12 cellular contexts compared by ENCODE assay signal in genomic region chr14:30227871-30228270, GRCh38.
DNase-seq lines count a peak whose midpoint lies in the region; ATAC-seq lines count a peak whose summit lies in the region.
"Had no signal": no experiment of that assay in that cellular context is flagged by ENCODE, and none has a peak within 500 bp of the region (broad histone marks: within the 10 kb centered on the region; RNA-seq: fewer than 3 reads in every experiment).

No MANE protein-coding gene starts in this region.

- H3K4ac ChIP-seq in mesenchymal stem cell (ENCODE audit: low read depth in 1 of 2, low read length in 2 of 2): no peak overlapping the region

- peaks cover 2% of the 10 kb centered on the region for H3K4me1 ChIP-seq in mesenchymal stem cell (ENCODE audit: control insufficient read depth, insufficient read depth, low read depth, low read length)

- H3K79me1 ChIP-seq in mesenchymal stem cell (replicated peaks; ENCODE audit: low read length, poor library complexity, severe bottlenecking): no peaks in the 10 kb centered on the region

- no peaks in the 10 kb centered on the region for H3K36me3 ChIP-seq in mesenchymal stem cell (ENCODE audit: control insufficient read depth in 1 of 2, insufficient read depth in 2 of 2, low read depth in 1 of 2, low read length in 2 of 2)

- no peak overlapping the region for H3K27ac Mint-ChIP-seq in immature natural killer cell

- no peaks in the 10 kb centered on the region for H3K36me3 Mint-ChIP-seq in immature natural killer cell

- H3K9me3 Mint-ChIP-seq in immature natural killer cell: peaks cover 3 to 14% (median 7%) of the 10 kb centered on the region in 6 donors
- H3K9me3 Mint-ChIP-seq: neural crest cell had no signal

- no peak overlapping the region for H2BK120ac ChIP-seq in mesenchymal stem cell (ENCODE audit: low read depth, low read length)

- no peaks in the 10 kb centered on the region for H3K9me3 ChIP-seq in mesenchymal stem cell (ENCODE audit: control insufficient read depth, low read length)
- H3K9me3 ChIP-seq: body of pancreas had no signal

- no peaks in the 10 kb centered on the region for H3K4me1 Mint-ChIP-seq in immature natural killer cell

- H3K18ac ChIP-seq in mesenchymal stem cell (ENCODE audit: low read depth in 1 of 2, low read length in 2 of 2): no peak overlapping the region

- H3K27me3 ChIP-seq in mesenchymal stem cell (ENCODE audit: control insufficient read depth in 1 of 2, insufficient read depth in 1 of 2, low read length in 2 of 2): no peaks in the 10 kb centered on the region
- H3K27me3 ChIP-seq: body of pancreas had no signal

- H2BK5ac ChIP-seq in mesenchymal stem cell (ENCODE audit: low read depth, low read length, poor library complexity, severe bottlenecking): no peak overlapping the region

- H4K91ac ChIP-seq in mesenchymal stem cell (ENCODE audit: low read length): no peak overlapping the region

- H2AK5ac ChIP-seq in mesenchymal stem cell (ENCODE audit: low read length, severe bottlenecking): no peak overlapping the region

- no peaks in the 10 kb centered on the region for H3K27me3 Mint-ChIP-seq in immature natural killer cell (ENCODE audit: low read depth in 3 of 3)

- H3K4me3 ChIP-seq in mesenchymal stem cell (ENCODE audit: insufficient read depth in 1 of 2, low read depth in 1 of 2, low read length in 2 of 2): peak overlapping the region in 1 of 2 experiments; percentile 35
- H3K4me3 ChIP-seq: body of pancreas had no signal

- H3K4me2 ChIP-seq in mesenchymal stem cell (ENCODE audit: low read length, poor library complexity, severe bottlenecking): no peak overlapping the region

- H3K9ac ChIP-seq in mesenchymal stem cell (ENCODE audit: low read length): peak overlapping the region; percentile 74

- H2AFZ ChIP-seq in mesenchymal stem cell (ENCODE audit: low read depth, low read length): no peak overlapping the region

- H3K14ac ChIP-seq in mesenchymal stem cell (ENCODE audit: low read length in 2 of 2): no peak overlapping the region

- no peak overlapping the region for H4K8ac ChIP-seq in mesenchymal stem cell (ENCODE audit: low read length)

- H2BK15ac ChIP-seq in mesenchymal stem cell (ENCODE audit: low read depth, poor library complexity, severe bottlenecking): no peak overlapping the region

- H3K27ac ChIP-seq in mesenchymal stem cell (ENCODE audit: low read length, poor library complexity, severe bottlenecking): no peak overlapping the region
- H3K27ac ChIP-seq: 22Rv1, body of pancreas had no signal

- no peak overlapping the region for H3K23ac ChIP-seq in mesenchymal stem cell (ENCODE audit: low read length in 2 of 2)

- ATAC-seq in HG03139 (IDR thresholded peaks at IDR 0.05; ENCODE audit: unreplicated experiment) (no peak), HG02840 (IDR thresholded peaks at IDR 0.05; ENCODE audit: low FRiP score, unreplicated experiment) (no peak)
- ATAC-seq: body of pancreas, HepG2 had no signal

- H3K4me3 Mint-ChIP-seq in immature natural killer cell: no peak overlapping the region
- H3K4me3 Mint-ChIP-seq: neural crest cell had no signal

- 2% methylated on average over 2 of the region's 2 CpGs for WGBS in mesenchymal stem cell

- DNase-seq in DMS53 (lab: John Stamatoyannopoulos, UW): peak; percentile 18
- no peak for DNase-seq in DMS53 treated with DMSO at 0.1 percent for 48 hours (lab: John Stamatoyannopoulos, UW; ENCODE audit: unreplicated experiment)
- peak; percentile 29 for DNase-seq in dedifferentiated amniotic fluid mesenchymal stem cell (ENCODE audit: extremely low spot score)
- peak; percentile 59 for DNase-seq in mesenchymal stem cell
- no peak for DNase-seq in immature natural killer cell
- DNase-seq in activated effector memory CD4-positive, alpha-beta T cell treated with Interleukin-2 at 50 U/mL for 16 hours: no peak

- no peak overlapping the region for H2BK12ac ChIP-seq in mesenchymal stem cell (ENCODE audit: low read length in 2 of 2)

Comparison
In these comparisons a context has a peak if more than half of its experiments do, and no peak if none do; other contexts are left out.
1. DNase-seq: peak in DMS53 (single experiment), dedifferentiated amniotic fluid mesenchymal stem cell (single experiment) and mesenchymal stem cell (single experiment); none in DMS53 treated with DMSO at 0.1 percent for 48 hours (single experiment), immature natural killer cell (0 of 3) and activated effector memory CD4-positive, alpha-beta T cell treated with Interleukin-2 at 50 U/mL for 16 hours (single experiment).